9 cellular contexts compared by ENCODE assay signal in the genomic region with DNA sequence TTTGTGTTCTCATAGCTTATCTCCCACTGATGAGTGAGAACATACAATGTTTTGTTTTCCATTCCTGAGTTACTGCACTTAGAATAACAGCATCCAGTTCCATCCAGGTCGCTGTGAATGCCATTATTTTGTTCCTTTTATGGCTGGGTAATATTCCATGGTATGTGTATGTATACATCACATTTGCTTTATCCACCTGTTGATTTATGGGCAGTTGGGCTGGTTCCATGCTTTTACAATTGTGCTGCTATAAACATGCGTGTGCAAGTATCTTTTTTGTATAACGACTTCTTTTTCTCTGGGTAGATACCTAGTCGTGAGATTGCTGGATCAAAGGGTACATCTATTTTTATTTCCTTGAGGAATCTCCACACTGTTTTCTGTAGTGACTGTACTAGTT.
"Had no signal": no experiment of that assay in that cellular context is flagged by ENCODE, and none has a peak within 500 bp of the region (broad histone marks: within the 10 kb centered on the region; RNA-seq: fewer than 3 reads in every experiment).

No MANE protein-coding gene starts in this region.

- H3K27ac Mint-ChIP-seq: IgD-negative memory B cell had no signal

- H3K4me3 Mint-ChIP-seq: IgD-negative memory B cell had no signal

- ATAC-seq: HCT116, HepG2 had no signal

- H3K36me3 ChIP-seq: HAP-1 had no signal

- H3K4me3 ChIP-seq: GM23248, HAP-1 had no signal

- H2AFZ ChIP-seq: GM23248 had no signal

- DNase-seq: GM23248, GOT3, H7, KG1 had no signal

- H3K9me3 ChIP-seq: HAP-1 had no signal

- H3K9ac ChIP-seq: GM23248 had no signal

- FAIRE-seq: HepG2 had no signal

- H3K27ac ChIP-seq: GM23248, HL-60 had no signal
